Comparison of ENCODE assay signal across 34 cellular contexts in genomic region chr6:68026483-68026882, GRCh38.
"Had no signal": no experiment of that assay in that cellular context is flagged by ENCODE, and none has a peak within 500 bp of the region (broad histone marks: within the 10 kb centered on the region; RNA-seq: fewer than 3 reads in every experiment).

No MANE protein-coding gene starts in this region.

- DNase-seq: activated effector memory CD4-positive, alpha-beta T cell treated with anti-CD3 and anti-CD28 coated beads, Interleukin-2, amount 50 U/mL, for 16 hours; activated effector memory CD4-positive, alpha-beta T cell treated with Interleukin-2 at 50 U/mL for 16 hours; activated gamma-delta T cell; activated gamma-delta T cell treated with Interleukin-2 at 50 U/mL for 16 hours; activated naive CD4-positive, alpha-beta T cell; activated naive CD4-positive, alpha-beta T cell treated with anti-CD3 and anti-CD28 coated beads for 36 hours; activated naive CD4-positive, alpha-beta T cell treated with anti-CD3 and anti-CD28 coated beads, Interleukin-2, amount 10 ng/mL, durations not matched to agents 7 days and 5 days; activated naive CD4-positive, alpha-beta T cell treated with anti-CD3 and anti-CD28 coated beads, Interleukin-2, amount 50 U/mL, for 16 hours; activated naive CD4-positive, alpha-beta T cell treated with Interleukin-2 at 50 U/mL for 16 hours; activated naive CD8-positive, alpha-beta T cell treated with anti-CD3 and anti-CD28 coated beads for 36 hours; activated naive CD8-positive, alpha-beta T cell treated with anti-CD3 and anti-CD28 coated beads, Interleukin-2, amount 10 ng/mL, durations not matched to agents 7 days and 5 days; activated naive CD8-positive, alpha-beta T cell treated with anti-CD3 and anti-CD28 coated beads, Interleukin-2, amount 50 U/mL, for 24 hours; activated T-cell treated with anti-CD3 and anti-CD28 coated beads, Interleukin-2, amount 50 U/mL, for 1 hour; activated T-cell treated with anti-CD3 and anti-CD28 coated beads, Interleukin-2, amount 50 U/mL, for 24 hours; activated T-cell treated with anti-CD3 and anti-CD28 coated beads, Interleukin-2, amount 50 U/mL, for 4 hours; activated T-cell treated with anti-CD3 and anti-CD28 coated beads, Interleukin-2, amount 50 U/mL, for 48 hours; activated T-cell treated with anti-CD3 and anti-CD28 coated beads, Interleukin-2, amount 50 U/mL, for 72 hours; adrenal gland; amniotic stem cell; amygdala; anterior cingulate cortex; aorta; body of pancreas; brain microvascular endothelial cell; caudate nucleus; central memory CD4-positive, alpha-beta T cell; cerebellar nuclear complex had no signal

- ATAC-seq: activated naive CD4-positive, alpha-beta T cell treated with anti-CD3 and anti-CD28 coated beads, Interleukin-2, amount 50 U/mL, for 72 hours; activated naive CD8-positive, alpha-beta T cell treated with anti-CD3 and anti-CD28 coated beads, Interleukin-2, amount 50 U/mL, for 24 hours; activated T-cell treated with anti-CD3 and anti-CD28 coated beads, Interleukin-2, amount 50 U/mL, for 4 hours; activated T-cell treated with anti-CD3 and anti-CD28 coated beads, Interleukin-2, amount 50 U/mL, for 72 hours; activated T-helper 17 cell treated with anti-CD3 and anti-CD28 coated beads, Interleukin-2, amount 50 U/mL, for 72 hours; body of pancreas had no signal

- H3K4me3 ChIP-seq: adrenal gland, ascending aorta, body of pancreas, breast epithelium, cardiac muscle cell had no signal

- H3K4me1 ChIP-seq: adrenal gland, ascending aorta, body of pancreas, breast epithelium had no signal

- H3K27ac ChIP-seq: adrenal gland, ascending aorta, body of pancreas, brain microvascular endothelial cell, breast epithelium, cardiac muscle cell had no signal

- H3K27me3 ChIP-seq: adrenal gland, ascending aorta, body of pancreas, brain microvascular endothelial cell, breast epithelium, cardiac muscle cell had no signal

- FAIRE-seq: astrocyte, bronchial epithelial cell had no signal

- H3K9me3 ChIP-seq: body of pancreas, breast epithelium had no signal

- H3K36me3 ChIP-seq: adrenal gland, ascending aorta, brain microvascular endothelial cell, breast epithelium, cardiac muscle cell had no signal
